In genomic region chr4:53208749-53209148, GRCh38 we compare ENCODE assay signal across 15 cellular contexts.
DNase-seq lines count a peak whose midpoint lies in the region; ATAC-seq lines count a peak whose summit lies in the region.
"Had no signal": no experiment of that assay in that cellular context is flagged by ENCODE, and none has a peak within 500 bp of the region (broad histone marks: within the 10 kb centered on the region; RNA-seq: fewer than 3 reads in every experiment).

No MANE protein-coding gene starts in this region.

- peaks cover 10% of the 10 kb centered on the region for H3K4me1 ChIP-seq in HAP-1
- H3K4me1 ChIP-seq: BLaER1 had no signal

- no peak for ATAC-seq in HG02870 (IDR thresholded peaks at IDR 0.05; ENCODE audit: unreplicated experiment)
- ATAC-seq: HCT116 had no signal

- no peak overlapping the region for H3K4me3 ChIP-seq in HAP-1
- H3K4me3 ChIP-seq: BLaER1, GM23248 had no signal

- H3K9me3 ChIP-seq in HAP-1: no peaks in the 10 kb centered on the region
- H3K9me3 ChIP-seq: BLaER1 had no signal

- DNase-seq in EH (ENCODE audit: low read depth): peak; percentile 10
- peak; percentile 22 to 44 for DNase-seq in HAP-1 (ENCODE audit: low spot score in 2 of 2)
- peak; percentile 67 for DNase-seq in astrocyte of the hippocampus (ENCODE audit: low read depth, low spot score)
- DNase-seq in iPS-NIHi7 (ENCODE audit: extremely low spot score): peak; percentile 16
- no peak for DNase-seq in NK-92 treated with Interleukin-12 subunit alpha and Interleukin-12 subunit beta, amount 100 ng/mL, for 24 hours (lab: John Stamatoyannopoulos, UW)
- no peak for DNase-seq in HPDE6-E6E7 (ENCODE audit: extremely low spot score)
- DNase-seq: 8988T; CD4-positive, alpha-beta memory T cell; DMS153; DMS79; GM23248; HFFc6 had no signal

- in situ Hi-C loops in HAP-1 (cut with MboI; ENCODE audit: low sequenced_read_pairs): no loop called here

- no peaks in the 10 kb centered on the region for H3K27me3 ChIP-seq in HAP-1 (ENCODE audit: low read depth)
- H3K27me3 ChIP-seq: BLaER1 had no signal

- H3K36me3 ChIP-seq in HAP-1 (replicated peaks): no peaks in the 10 kb centered on the region; the same call in 1 of the 2 replicates

Comparison
In these comparisons a context has a peak if more than half of its experiments do, and no peak if none do; other contexts are left out.
1. DNase-seq: peak in EH (single experiment), HAP-1 (2 of 2), astrocyte of the hippocampus (single experiment) and iPS-NIHi7 (single experiment); none in NK-92 treated with Interleukin-12 subunit alpha and Interleukin-12 subunit beta, amount 100 ng/mL, for 24 hours (single experiment) and HPDE6-E6E7 (single experiment).